ENCODE assay signal across 8 cellular contexts in genomic region chr14:97143011-97143410, GRCh38.
"Had no signal": no experiment of that assay in that cellular context is flagged by ENCODE, and none has a peak within 500 bp of the region (broad histone marks: within the 10 kb centered on the region; RNA-seq: fewer than 3 reads in every experiment).

No MANE protein-coding gene starts in this region.

- H3K27ac ChIP-seq: GM23248 had no signal

- H3K4me3 Mint-ChIP-seq: H9, HFFc6 had no signal

- H2AFZ ChIP-seq: GM23248 had no signal

- ATAC-seq: HCT116 had no signal

- H3K9me3 ChIP-seq: HAP-1 had no signal

- H3K4me1 ChIP-seq: HAP-1 had no signal

- H3K4me3 ChIP-seq: GM23248, HAP-1 had no signal

- H3K9me3 Mint-ChIP-seq: H9 had no signal

- DNase-seq: GM23248, GOT3, H7, H9, HCEC 1CT, HFFc6 had no signal

- H3K36me3 ChIP-seq: HAP-1 had no signal

- H3K27ac Mint-ChIP-seq: H9, HFFc6 had no signal

- H3K9ac ChIP-seq: GM23248 had no signal
